Comparison of ENCODE assay signal across 1 cellular context in the genomic region with DNA sequence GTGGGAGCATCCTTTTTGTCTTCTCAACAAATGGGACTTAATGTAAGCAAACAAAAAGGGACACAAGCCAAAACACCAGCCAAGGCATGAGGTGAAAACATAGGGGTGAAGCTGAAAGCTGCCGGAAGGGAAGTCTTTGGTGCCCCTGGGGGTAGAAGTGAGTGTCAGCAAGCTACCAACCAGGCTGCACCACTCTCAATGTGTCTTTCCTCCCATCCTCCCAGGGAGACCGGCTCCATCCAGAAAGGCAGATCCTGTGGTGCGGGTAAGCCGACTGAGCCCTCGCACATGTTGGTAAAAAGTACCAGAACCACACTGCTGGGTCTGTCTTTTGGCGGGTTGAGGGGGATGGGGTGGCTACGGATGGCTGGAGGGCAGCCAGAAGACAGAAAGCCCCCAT.
TF ChIP-seq lines count a peak whose summit lies in the region.

No MANE protein-coding gene starts in this region.

TF ChIP-seq in H1, 55 proteins besides CTCF, POLR2A, EP300 and RAD21:
- TF ChIP-seq SIN3A (conservative IDR thresholded peaks at IDR 0.05 in 1 of 2, IDR thresholded peaks at IDR 0.05 in 1 of 2; ENCODE audit: low read depth in 1 of 2, low read length in 2 of 2) (0 out of 4 replicates have a peak, but pooled peaks of 1 of the 2 experiments have one; percentile 24), JUND (IDR thresholded peaks at IDR 0.05; ENCODE audit: low read length) (no peak), GTF2F1 (IDR thresholded peaks at IDR 0.05; ENCODE audit: borderline replicate concordance, low read depth, low read length) (no peak), SAP30 (IDR thresholded peaks at IDR 0.05; ENCODE audit: insufficient read depth, insufficient replicate concordance, low read length) (no peak), HDAC2 (IDR thresholded peaks at IDR 0.05; ENCODE audit: borderline replicate concordance in 1 of 2, low read depth in 2 of 2, low read length in 2 of 2) (no peak), TAF1 (IDR thresholded peaks at IDR 0.05; ENCODE audit: low read depth, low read length) (no peak), SRF (IDR thresholded peaks at IDR 0.05; ENCODE audit: low read depth, low read length) (no peak), RNF2 (IDR thresholded peaks at IDR 0.05; ENCODE audit: borderline replicate concordance, low read depth, low read length, missing control alignments, poor library complexity, severe bottlenecking) (no peak), SIX5 (IDR thresholded peaks at IDR 0.05; ENCODE audit: low read depth, low read length) (no peak), CREB1 (IDR thresholded peaks at IDR 0.05) (0 out of 2 replicates have a peak, but pooled peaks have one; percentile 28), TCF12 (IDR thresholded peaks at IDR 0.05; ENCODE audit: low read depth, low read length) (no peak), POU5F1 (IDR thresholded peaks at IDR 0.05; ENCODE audit: low read depth, low read length) (no peak)
- TF ChIP-seq, protein P1, sequence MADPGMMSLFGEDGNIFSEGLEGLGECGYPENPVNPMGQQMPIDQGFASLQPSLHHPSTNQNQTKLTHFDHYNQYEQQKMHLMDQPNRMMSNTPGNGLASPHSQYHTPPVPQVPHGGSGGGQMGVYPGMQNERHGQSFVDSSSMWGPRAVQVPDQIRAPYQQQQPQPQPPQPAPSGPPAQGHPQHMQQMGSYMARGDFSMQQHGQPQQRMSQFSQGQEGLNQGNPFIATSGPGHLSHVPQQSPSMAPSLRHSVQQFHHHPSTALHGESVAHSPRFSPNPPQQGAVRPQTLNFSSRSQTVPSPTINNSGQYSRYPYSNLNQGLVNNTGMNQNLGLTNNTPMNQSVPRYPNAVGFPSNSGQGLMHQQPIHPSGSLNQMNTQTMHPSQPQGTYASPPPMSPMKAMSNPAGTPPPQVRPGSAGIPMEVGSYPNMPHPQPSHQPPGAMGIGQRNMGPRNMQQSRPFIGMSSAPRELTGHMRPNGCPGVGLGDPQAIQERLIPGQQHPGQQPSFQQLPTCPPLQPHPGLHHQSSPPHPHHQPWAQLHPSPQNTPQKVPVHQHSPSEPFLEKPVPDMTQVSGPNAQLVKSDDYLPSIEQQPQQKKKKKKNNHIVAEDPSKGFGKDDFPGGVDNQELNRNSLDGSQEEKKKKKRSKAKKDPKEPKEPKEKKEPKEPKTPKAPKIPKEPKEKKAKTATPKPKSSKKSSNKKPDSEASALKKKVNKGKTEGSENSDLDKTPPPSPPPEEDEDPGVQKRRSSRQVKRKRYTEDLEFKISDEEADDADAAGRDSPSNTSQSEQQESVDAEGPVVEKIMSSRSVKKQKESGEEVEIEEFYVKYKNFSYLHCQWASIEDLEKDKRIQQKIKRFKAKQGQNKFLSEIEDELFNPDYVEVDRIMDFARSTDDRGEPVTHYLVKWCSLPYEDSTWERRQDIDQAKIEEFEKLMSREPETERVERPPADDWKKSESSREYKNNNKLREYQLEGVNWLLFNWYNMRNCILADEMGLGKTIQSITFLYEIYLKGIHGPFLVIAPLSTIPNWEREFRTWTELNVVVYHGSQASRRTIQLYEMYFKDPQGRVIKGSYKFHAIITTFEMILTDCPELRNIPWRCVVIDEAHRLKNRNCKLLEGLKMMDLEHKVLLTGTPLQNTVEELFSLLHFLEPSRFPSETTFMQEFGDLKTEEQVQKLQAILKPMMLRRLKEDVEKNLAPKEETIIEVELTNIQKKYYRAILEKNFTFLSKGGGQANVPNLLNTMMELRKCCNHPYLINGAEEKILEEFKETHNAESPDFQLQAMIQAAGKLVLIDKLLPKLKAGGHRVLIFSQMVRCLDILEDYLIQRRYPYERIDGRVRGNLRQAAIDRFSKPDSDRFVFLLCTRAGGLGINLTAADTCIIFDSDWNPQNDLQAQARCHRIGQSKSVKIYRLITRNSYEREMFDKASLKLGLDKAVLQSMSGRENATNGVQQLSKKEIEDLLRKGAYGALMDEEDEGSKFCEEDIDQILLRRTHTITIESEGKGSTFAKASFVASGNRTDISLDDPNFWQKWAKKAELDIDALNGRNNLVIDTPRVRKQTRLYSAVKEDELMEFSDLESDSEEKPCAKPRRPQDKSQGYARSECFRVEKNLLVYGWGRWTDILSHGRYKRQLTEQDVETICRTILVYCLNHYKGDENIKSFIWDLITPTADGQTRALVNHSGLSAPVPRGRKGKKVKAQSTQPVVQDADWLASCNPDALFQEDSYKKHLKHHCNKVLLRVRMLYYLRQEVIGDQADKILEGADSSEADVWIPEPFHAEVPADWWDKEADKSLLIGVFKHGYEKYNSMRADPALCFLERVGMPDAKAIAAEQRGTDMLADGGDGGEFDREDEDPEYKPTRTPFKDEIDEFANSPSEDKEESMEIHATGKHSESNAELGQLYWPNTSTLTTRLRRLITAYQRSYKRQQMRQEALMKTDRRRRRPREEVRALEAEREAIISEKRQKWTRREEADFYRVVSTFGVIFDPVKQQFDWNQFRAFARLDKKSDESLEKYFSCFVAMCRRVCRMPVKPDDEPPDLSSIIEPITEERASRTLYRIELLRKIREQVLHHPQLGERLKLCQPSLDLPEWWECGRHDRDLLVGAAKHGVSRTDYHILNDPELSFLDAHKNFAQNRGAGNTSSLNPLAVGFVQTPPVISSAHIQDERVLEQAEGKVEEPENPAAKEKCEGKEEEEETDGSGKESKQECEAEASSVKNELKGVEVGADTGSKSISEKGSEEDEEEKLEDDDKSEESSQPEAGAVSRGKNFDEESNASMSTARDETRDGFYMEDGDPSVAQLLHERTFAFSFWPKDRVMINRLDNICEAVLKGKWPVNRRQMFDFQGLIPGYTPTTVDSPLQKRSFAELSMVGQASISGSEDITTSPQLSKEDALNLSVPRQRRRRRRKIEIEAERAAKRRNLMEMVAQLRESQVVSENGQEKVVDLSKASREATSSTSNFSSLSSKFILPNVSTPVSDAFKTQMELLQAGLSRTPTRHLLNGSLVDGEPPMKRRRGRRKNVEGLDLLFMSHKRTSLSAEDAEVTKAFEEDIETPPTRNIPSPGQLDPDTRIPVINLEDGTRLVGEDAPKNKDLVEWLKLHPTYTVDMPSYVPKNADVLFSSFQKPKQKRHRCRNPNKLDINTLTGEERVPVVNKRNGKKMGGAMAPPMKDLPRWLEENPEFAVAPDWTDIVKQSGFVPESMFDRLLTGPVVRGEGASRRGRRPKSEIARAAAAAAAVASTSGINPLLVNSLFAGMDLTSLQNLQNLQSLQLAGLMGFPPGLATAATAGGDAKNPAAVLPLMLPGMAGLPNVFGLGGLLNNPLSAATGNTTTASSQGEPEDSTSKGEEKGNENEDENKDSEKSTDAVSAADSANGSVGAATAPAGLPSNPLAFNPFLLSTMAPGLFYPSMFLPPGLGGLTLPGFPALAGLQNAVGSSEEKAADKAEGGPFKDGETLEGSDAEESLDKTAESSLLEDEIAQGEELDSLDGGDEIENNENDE (IDR thresholded peaks at IDR 0.05; ENCODE audit: insufficient replicate concordance, low read length): no peak
- TF ChIP-seq, protein P2, sequence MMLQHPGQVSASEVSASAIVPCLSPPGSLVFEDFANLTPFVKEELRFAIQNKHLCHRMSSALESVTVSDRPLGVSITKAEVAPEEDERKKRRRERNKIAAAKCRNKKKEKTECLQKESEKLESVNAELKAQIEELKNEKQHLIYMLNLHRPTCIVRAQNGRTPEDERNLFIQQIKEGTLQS (IDR thresholded peaks at IDR 0.05; ENCODE audit: insufficient read depth, low read depth, low read length): no peak
- TF ChIP-seq, protein P3, sequence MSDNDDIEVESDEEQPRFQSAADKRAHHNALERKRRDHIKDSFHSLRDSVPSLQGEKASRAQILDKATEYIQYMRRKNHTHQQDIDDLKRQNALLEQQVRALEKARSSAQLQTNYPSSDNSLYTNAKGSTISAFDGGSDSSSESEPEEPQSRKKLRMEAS (IDR thresholded peaks at IDR 0.05): peak; percentile 60; the same call in 1 of the 2 replicates
